ENCODE assay signal across 15 cellular contexts in genomic region chr22:21797444-21798221, GRCh38.
DNase-seq lines count a peak whose midpoint lies in the region; FAIRE-seq and TF ChIP-seq lines count a peak whose summit lies in the region.
"Had no signal": no experiment of that assay in that cellular context is flagged by ENCODE, and none has a peak within 500 bp of the region (broad histone marks: within the 10 kb centered on the region; RNA-seq: fewer than 3 reads in every experiment).

No MANE protein-coding gene starts in this region.

- H3K27me3 ChIP-seq in BJ (ENCODE audit: control insufficient read depth, insufficient read depth, low read length) (no peaks in the 10 kb centered on the region), adipocyte (replicated peaks; ENCODE audit: control insufficient read depth, insufficient read depth, low read length) (no peaks in the 10 kb centered on the region), fibroblast of lung (ENCODE audit: control insufficient read depth, insufficient read depth, low read length) (no peaks in the 10 kb centered on the region), neutrophil (no peaks in the 10 kb centered on the region)
- H3K27me3 ChIP-seq: BLaER1 had no signal

- H4K20me1 ChIP-seq in fibroblast of lung (ENCODE audit: control insufficient read depth, extremely low read depth, insufficient read depth, low read length) = no peaks in the 10 kb centered on the region

- H3K79me2 ChIP-seq in fibroblast of lung (ENCODE audit: control insufficient read depth, insufficient read depth, low read length) = no peaks in the 10 kb centered on the region

- no peak for FAIRE-seq in urothelium cell line (lab: Jason Lieb, UNC)
- FAIRE-seq: colon, islet of Langerhans, TTC549 had no signal

- H3K27ac ChIP-seq in fibroblast of lung (ENCODE audit: insufficient read depth, low read length) = peak overlapping the region; percentile 9
- peak overlapping the region; percentile 34 for H3K27ac ChIP-seq in neutrophil
- H3K27ac ChIP-seq: BLaER1 had no signal

- H3K4me1 ChIP-seq in adipocyte (ENCODE audit: control insufficient read depth, insufficient read depth, low read length) = no peaks in the 10 kb centered on the region
- H3K4me1 ChIP-seq in fibroblast of lung (ENCODE audit: control insufficient read depth, extremely low read depth, insufficient read depth, low read length) = no peaks in the 10 kb centered on the region
- no peaks in the 10 kb centered on the region for H3K4me1 ChIP-seq in neutrophil (ENCODE audit: control insufficient read depth in 1 of 2, insufficient read depth in 1 of 2, low read depth in 1 of 2, low read length in 1 of 2)
- H3K4me1 ChIP-seq: BLaER1 had no signal

- no peak overlapping the region for H2AFZ ChIP-seq in fibroblast of lung (ENCODE audit: low read length)

- no peak overlapping the region for H3K4me3 ChIP-seq in BJ (ENCODE audit: low read depth, low read length)
- no peak overlapping the region for H3K4me3 ChIP-seq in adipocyte (ENCODE audit: low read length)
- H3K4me3 ChIP-seq in fibroblast of lung (replicated peaks in 1 of 4; ENCODE audit: control extremely low read depth in 1 of 4, insufficient read depth in 1 of 4, low read depth in 3 of 4, low read length in 4 of 4) = no peak overlapping the region
- no peak overlapping the region for H3K4me3 ChIP-seq in neutrophil (ENCODE audit: low read depth in 1 of 2, low read length in 1 of 2)
- H3K4me3 ChIP-seq: BLaER1 had no signal

- CTCF ChIA-PET in BJ (lab: Yijun Ruan, JAX) = no interaction called here

- POLR2A ChIA-PET in BJ (lab: Charles Lee) = no interaction called here

- H3K9me3 ChIP-seq in adipocyte (ENCODE audit: control insufficient read depth, low read length) (no peaks in the 10 kb centered on the region), fibroblast of lung (ENCODE audit: control insufficient read depth, insufficient read depth, low read depth, low read length) (no peaks in the 10 kb centered on the region), neutrophil (no peaks in the 10 kb centered on the region)
- H3K9me3 ChIP-seq: BLaER1 had no signal

- H3K9ac ChIP-seq in adipocyte (ENCODE audit: low read length) (no peak overlapping the region), fibroblast of lung (ENCODE audit: insufficient read depth, low read length) (no peak overlapping the region)
- H3K9ac ChIP-seq: BLaER1 had no signal

- peak; percentile 26 for DNase-seq in BJ (ENCODE audit: low read depth)
- DNase-seq in adipocyte (ENCODE audit: low read depth) = peak; percentile 49
- peak in 1 of 2 donors; percentile 74 for DNase-seq in fibroblast of lung (ENCODE audit: low read depth in 2 of 2)
- no peak for DNase-seq in DMS114 treated with DMSO at 0.1 percent for 48 hours (lab: John Stamatoyannopoulos, UW; ENCODE audit: unreplicated experiment)
- no peak for DNase-seq in urothelium cell line (ENCODE audit: low spot score)
- no peak for DNase-seq in GDM1 (lab: John Stamatoyannopoulos, UW)
- no peak for DNase-seq in activated CD4-positive, alpha-beta T cell treated with anti-CD3 and anti-CD28 coated beads, Interleukin-2, amount 50 U/mL, for 1 hour
- DNase-seq: DMS79, HFFc6, MV-4-11 had no signal

- TF ChIP-seq CTCF in BJ (IDR thresholded peaks at IDR 0.05; ENCODE audit: insufficient read depth, low read depth, low read length) (no peak), fibroblast of lung (conservative IDR thresholded peaks at IDR 0.05 in 1 of 2, IDR thresholded peaks at IDR 0.05 in 1 of 2; ENCODE audit: low read depth in 1 of 2, low read length in 2 of 2) (no peak), neutrophil (IDR thresholded peaks at IDR 0.05) (no peak)

- no peak overlapping the region for H3K4me2 ChIP-seq in fibroblast of lung (ENCODE audit: extremely low read depth, insufficient read depth, low read length)
- H3K4me2 ChIP-seq: BLaER1 had no signal

- H3K36me3 ChIP-seq in BJ (ENCODE audit: control insufficient read depth, insufficient read depth, low read length) (peaks cover 14% of the 10 kb centered on the region), adipocyte (ENCODE audit: control insufficient read depth, insufficient read depth, low read length, severe bottlenecking) (peaks cover 61% of the 10 kb centered on the region), fibroblast of lung (ENCODE audit: control insufficient read depth, insufficient read depth, low read length) (no peaks in the 10 kb centered on the region), neutrophil (peaks cover 80% of the 10 kb centered on the region)

Comparison
In these comparisons a context has a peak if more than half of its experiments do, and no peak if none do; other contexts are left out.
1. DNase-seq: peak in BJ (single experiment) and adipocyte (single experiment); none in DMS114 treated with DMSO at 0.1 percent for 48 hours (single experiment), urothelium cell line (single experiment), GDM1 (single experiment) and activated CD4-positive, alpha-beta T cell treated with anti-CD3 and anti-CD28 coated beads, Interleukin-2, amount 50 U/mL, for 1 hour (single experiment).